ENCODE assay signal across 20 cellular contexts in genomic region chr10:122779924-122780323, GRCh38.
DNase-seq lines count a peak whose midpoint lies in the region; ATAC-seq, FAIRE-seq and TF ChIP-seq lines count a peak whose summit lies in the region.
"Had no signal": no experiment of that assay in that cellular context is flagged by ENCODE, and none has a peak within 500 bp of the region (broad histone marks: within the 10 kb centered on the region; RNA-seq: fewer than 3 reads in every experiment).

No MANE protein-coding gene starts in this region.

- no peaks in the 10 kb centered on the region for H3K9me3 ChIP-seq in SK-N-SH
- no peaks in the 10 kb centered on the region; a peak in 1 of 4 replicates for H3K9me3 ChIP-seq in H1 (ENCODE audit: insufficient read depth in 2 of 2, low read depth in 1 of 2, low read length in 1 of 2)
- no peaks in the 10 kb centered on the region for H3K9me3 ChIP-seq in mucosa of descending colon
- no peaks in the 10 kb centered on the region for H3K9me3 ChIP-seq in esophagus squamous epithelium
- H3K9me3 ChIP-seq: BLaER1, Caco-2, HAP-1 had no signal

- no peaks in the 10 kb centered on the region for H3K9me2 ChIP-seq in SK-N-SH

- no peak for TF ChIP-seq CTCF in SK-N-SH (IDR thresholded peaks at IDR 0.05)
- no peak for TF ChIP-seq CTCF in H1 (IDR thresholded peaks at IDR 0.05; ENCODE audit: control extremely low read depth in 1 of 3, insufficient read depth in 1 of 3, low read depth in 1 of 3, low read length in 3 of 3)
- no peak for TF ChIP-seq CTCF in mucosa of descending colon (IDR thresholded peaks at IDR 0.05)
- TF ChIP-seq CTCF in esophagus squamous epithelium (IDR thresholded peaks at IDR 0.05) = no peak

- ATAC-seq in SK-N-SH treated with all-trans-retinoic acid at 6 μM for 48 hours (peak; percentile 19; the same call in 1 of the 3 replicates), mucosa of descending colon (no peak)
- peak; percentile 14 for ATAC-seq in stimulated activated effector memory CD8-positive, alpha-beta T cell treated with anti-CD3 and anti-CD28 coated beads, Interleukin-12 subunit alpha, Interleukin-12 subunit beta, amount 100 ng/mL, for 72 hours
- ATAC-seq: CD8-positive, alpha-beta T cell had no signal

- no peak overlapping the region for H2AK5ac ChIP-seq in H1 (ENCODE audit: low read depth, low read length)

- H2AFZ ChIP-seq in SK-N-SH (ENCODE audit: low read depth) = no peak overlapping the region
- no peak overlapping the region for H2AFZ ChIP-seq in H1 (ENCODE audit: low read length)
- H2AFZ ChIP-seq: GM23248 had no signal

- TF ChIP-seq RAD21 in SK-N-SH (IDR thresholded peaks at IDR 0.05; ENCODE audit: low read length) = no peak
- no peak for TF ChIP-seq RAD21 in H1 (IDR thresholded peaks at IDR 0.05 in 1 of 2, conservative IDR thresholded peaks at IDR 0.05 in 1 of 2; ENCODE audit: low read depth in 2 of 2, low read length in 2 of 2)

- H3K9ac ChIP-seq in SK-N-SH = no peak overlapping the region
- H3K9ac ChIP-seq in H1 (replicated peaks in 1 of 4; ENCODE audit: extremely low read depth in 1 of 4, low read depth in 3 of 4, low read length in 3 of 4) = no peak overlapping the region
- H3K9ac ChIP-seq: BLaER1, GM23248 had no signal

- H2BK120ac ChIP-seq in H1 (replicated peaks; ENCODE audit: low read depth, low read length) = no peak overlapping the region

- no peaks in the 10 kb centered on the region for H4K20me1 ChIP-seq in SK-N-SH (ENCODE audit: insufficient read depth)
- no peaks in the 10 kb centered on the region for H4K20me1 ChIP-seq in H1 (replicated peaks in 1 of 2; ENCODE audit: control insufficient read depth in 1 of 2, insufficient read depth in 2 of 2, low read length in 2 of 2)
- H4K20me1 ChIP-seq: BLaER1 had no signal

- H3K9me3 Mint-ChIP-seq in stimulated activated effector memory CD8-positive, alpha-beta T cell treated with anti-CD3 and anti-CD28 coated beads, Interleukin-12 subunit alpha, Interleukin-12 subunit beta, amount 100 ng/mL, for 72 hours = no peaks in the 10 kb centered on the region
- H3K9me3 Mint-ChIP-seq: CD8-positive, alpha-beta T cell had no signal

- TF ChIP-seq POLR2A in H1 (IDR thresholded peaks at IDR 0.05; ENCODE audit: control extremely low read depth in 1 of 2, low read depth in 2 of 2, low read length in 2 of 2) (no peak), esophagus squamous epithelium (IDR thresholded peaks at IDR 0.05) (no peak)

- TF ChIP-seq EP300 in SK-N-SH (IDR thresholded peaks at IDR 0.05; ENCODE audit: borderline replicate concordance in 1 of 2, low read depth in 1 of 2, low read length in 1 of 2) (no peak), H1 (IDR thresholded peaks at IDR 0.05; ENCODE audit: borderline replicate concordance in 1 of 2, low read depth in 2 of 2, low read length in 2 of 2) (no peak)

- no peaks in the 10 kb centered on the region for H3K27me3 ChIP-seq in SK-N-SH (ENCODE audit: insufficient read depth)
- no peaks in the 10 kb centered on the region for H3K27me3 ChIP-seq in H1 (replicated peaks in 1 of 4; ENCODE audit: control insufficient read depth in 3 of 4, extremely low read depth in 1 of 4, insufficient read depth in 3 of 4, low read length in 3 of 4)
- H3K27me3 ChIP-seq in esophagus squamous epithelium = peaks cover 0 to 25% (median 0%) of the 10 kb centered on the region in 4 donors
- H3K27me3 ChIP-seq: BLaER1 had no signal

- no peak overlapping the region for H3K4me3 ChIP-seq in SK-N-SH (ENCODE audit: low read depth in 2 of 2, low read length in 1 of 2)
- no peak overlapping the region for H3K4me3 ChIP-seq in H1 (ENCODE audit: extremely low read depth in 1 of 4, insufficient read depth in 2 of 4, low read depth in 3 of 4, low read length in 4 of 4)
- no peak overlapping the region for H3K4me3 ChIP-seq in mucosa of descending colon
- H3K4me3 ChIP-seq in esophagus squamous epithelium = no peak overlapping the region
- H3K4me3 ChIP-seq: BLaER1, GM23248, HAP-1 had no signal

- no peaks in the 10 kb centered on the region for H3K79me1 ChIP-seq in H1 (ENCODE audit: low read depth, low read length)

- H3K27ac ChIP-seq in SK-N-SH (ENCODE audit: low read depth in 2 of 2, low read length in 1 of 2) (no peak overlapping the region), H1 (ENCODE audit: low read depth, low read length) (no peak overlapping the region), esophagus squamous epithelium (no peak overlapping the region)
- H3K27ac ChIP-seq: 22Rv1, BLaER1, C4-2B, GM23248 had no signal

- no peaks in the 10 kb centered on the region for H3F3A ChIP-seq in SK-N-SH (replicated peaks; ENCODE audit: insufficient read depth)

- no peak overlapping the region for H3K4ac ChIP-seq in H1 (replicated peaks; ENCODE audit: insufficient read length, low read depth, low read length)

- H3K4me2 ChIP-seq in SK-N-SH = no peak overlapping the region
- no peak overlapping the region for H3K4me2 ChIP-seq in H1 (ENCODE audit: insufficient read depth in 1 of 2, low read depth in 2 of 2, low read length in 2 of 2)
- H3K4me2 ChIP-seq: BLaER1 had no signal

- no peaks in the 10 kb centered on the region for H3K79me2 ChIP-seq in SK-N-SH (ENCODE audit: insufficient read depth)
- no peaks in the 10 kb centered on the region for H3K79me2 ChIP-seq in H1 (ENCODE audit: control insufficient read depth in 1 of 2, insufficient read depth in 2 of 2, low read length in 2 of 2)

- H3K4me3 Mint-ChIP-seq in stimulated activated effector memory CD8-positive, alpha-beta T cell treated with anti-CD3 and anti-CD28 coated beads, Interleukin-12 subunit alpha, Interleukin-12 subunit beta, amount 100 ng/mL, for 72 hours = no peak overlapping the region
- H3K4me3 Mint-ChIP-seq: B cell; CD4-positive, CD25-positive, alpha-beta regulatory T cell; CD8-positive, alpha-beta T cell had no signal

- no peaks in the 10 kb centered on the region for H3K23me2 ChIP-seq in H1 (ENCODE audit: low read depth, low read length)

- no peak overlapping the region for H4K5ac ChIP-seq in H1 (ENCODE audit: insufficient read length, low read depth, low read length)

- H3K36me3 ChIP-seq in SK-N-SH (replicated peaks in 1 of 2; ENCODE audit: control insufficient read depth in 1 of 2, insufficient read depth in 2 of 2, low read length in 1 of 2) (no peaks in the 10 kb centered on the region), H1 (ENCODE audit: control insufficient read depth in 2 of 4, insufficient read depth in 4 of 4, low read length in 3 of 4) (no peaks in the 10 kb centered on the region), mucosa of descending colon (ENCODE audit: low read depth) (no peaks in the 10 kb centered on the region), esophagus squamous epithelium (no peaks in the 10 kb centered on the region)
- H3K36me3 ChIP-seq: BLaER1, HAP-1 had no signal

- no peak overlapping the region for H2BK12ac ChIP-seq in H1 (ENCODE audit: low read depth, low read length)

- 66% methylated on average over 7 of the region's 13 CpGs for WGBS in SK-N-SH (ENCODE audit: low lambda C conversion rate)
- 86% methylated on average over 13 of the region's 13 CpGs; no CpG with 5 or more reads in 1 of the 2 experiments for WGBS in H1 (ENCODE audit: extremely low coverage in 1 of 2, insufficient coverage in 1 of 2, insufficient read length in 1 of 2, insufficient replicate concordance in 2 of 2, low coverage in 1 of 2, low lambda C conversion rate in 2 of 2, missing lambda C conversion rate in 1 of 2), 2 experiments
- WGBS in esophagus squamous epithelium, 2 donors = 54 to 68% methylated on average over 2 to 11 of the region's 13 CpGs

- CTCF ChIA-PET in SK-N-SH (lab: Yijun Ruan, JAX) (interaction anchor here (0.8 kb wide), 1 partner anchor 18 kb away, joined by 3 read pairs; no protein-coding TSS in a partner anchor), H1 (lab: Charles Lee; ENCODE audit: partially characterized antibody) (interaction anchor here (0.9 to 1.2 kb wide), 2 partner anchors 12 to 264 kb away, joined by 3 to 5 read pairs; no protein-coding TSS in a partner anchor)

- H3K56ac ChIP-seq in H1 (replicated peaks; ENCODE audit: insufficient read length, low read depth, low read length) = no peak overlapping the region

- no peaks in the 10 kb centered on the region for H3K36me3 Mint-ChIP-seq in stimulated activated effector memory CD8-positive, alpha-beta T cell treated with anti-CD3 and anti-CD28 coated beads, Interleukin-12 subunit alpha, Interleukin-12 subunit beta, amount 100 ng/mL, for 72 hours
- H3K36me3 Mint-ChIP-seq: CD4-positive, CD25-positive, alpha-beta regulatory T cell; CD8-positive, alpha-beta T cell had no signal

- peak overlapping the region; percentile 62; the same call in 1 of the 2 replicates for H2BK5ac ChIP-seq in H1 (ENCODE audit: low read depth, low read length)

- DNase-seq in SK-N-SH (no peak), H1 (ENCODE audit: low read depth in 1 of 2, low spot score in 2 of 2) (no peak), mucosa of descending colon (no peak), esophagus squamous epithelium (lab: John Stamatoyannopoulos, UW) (no peak)
- no peak for DNase-seq in stimulated activated effector memory CD8-positive, alpha-beta T cell treated with anti-CD3 and anti-CD28 coated beads, Interleukin-12 subunit alpha, Interleukin-12 subunit beta, amount 100 ng/mL, for 72 hours (ENCODE audit: low spot score in 2 of 2)
- DNase-seq: Caco-2; CD4-positive, CD25-positive, alpha-beta regulatory T cell; CD8-positive, alpha-beta T cell; DMS153; DND-41 had no signal

- no peak overlapping the region for H3K23ac ChIP-seq in H1 (ENCODE audit: insufficient read length)

- no peak for FAIRE-seq in H1 (lab: Jason Lieb, UNC)
- FAIRE-seq: A204.1, G401.6, GM12892 had no signal

- H3K18ac ChIP-seq in H1 (ENCODE audit: extremely low read depth, low read length) = no peak overlapping the region

- no peaks in the 10 kb centered on the region for H3K4me1 Mint-ChIP-seq in stimulated activated effector memory CD8-positive, alpha-beta T cell treated with anti-CD3 and anti-CD28 coated beads, Interleukin-12 subunit alpha, Interleukin-12 subunit beta, amount 100 ng/mL, for 72 hours
- H3K4me1 Mint-ChIP-seq: B cell; CD4-positive, CD25-positive, alpha-beta regulatory T cell had no signal

- no peak overlapping the region for H4K91ac ChIP-seq in H1 (replicated peaks; ENCODE audit: insufficient read length, low read length)

- H2BK20ac ChIP-seq in H1 (ENCODE audit: low read length) = no peak overlapping the region

- no peak overlapping the region for H3K27ac Mint-ChIP-seq in stimulated activated effector memory CD8-positive, alpha-beta T cell treated with anti-CD3 and anti-CD28 coated beads, Interleukin-12 subunit alpha, Interleukin-12 subunit beta, amount 100 ng/mL, for 72 hours
- H3K27ac Mint-ChIP-seq: B cell; CD4-positive, CD25-positive, alpha-beta regulatory T cell; CD8-positive, alpha-beta T cell had no signal

- no peak overlapping the region for H3K14ac ChIP-seq in H1 (ENCODE audit: insufficient read length)

- H2BK15ac ChIP-seq in H1 (ENCODE audit: low read length) = no peak overlapping the region

- intact Hi-C loops in mucosa of descending colon (cut with DNase I, micrococcal nuclease) (no loop called here), esophagus squamous epithelium (cut with DNase I) (no loop called here)

- POLR2A ChIA-PET in SK-N-SH (lab: Yijun Ruan, JAX) (no interaction called here), H1 (lab: Charles Lee; ENCODE audit: partially characterized antibody) (no interaction called here)

- peaks cover 0 to 5% of the 10 kb centered on the region in 2 experiments; a peak in 1 of 4 replicates for H3K4me1 ChIP-seq in SK-N-SH (ENCODE audit: control insufficient read depth in 1 of 2, insufficient read depth in 2 of 2, low read depth in 1 of 2, low read length in 1 of 2)
- peaks cover 0 to 2% (median 0%) of the 10 kb centered on the region in 4 experiments; a peak in 1 of 7 replicates for H3K4me1 ChIP-seq in H1 (replicated peaks in 1 of 4; ENCODE audit: control insufficient read depth in 3 of 4, insufficient read depth in 4 of 4, low read length in 3 of 4)
- H3K4me1 ChIP-seq in mucosa of descending colon (ENCODE audit: low read depth) = no peaks in the 10 kb centered on the region
- no peaks in the 10 kb centered on the region for H3K4me1 ChIP-seq in esophagus squamous epithelium
- H3K4me1 ChIP-seq: BLaER1, Caco-2, HAP-1 had no signal

- no peak overlapping the region for H4K8ac ChIP-seq in H1 (ENCODE audit: extremely low read depth, insufficient read depth, low read length)
